Comparison of ENCODE assay signal across 1 cellular context in the genomic region with DNA sequence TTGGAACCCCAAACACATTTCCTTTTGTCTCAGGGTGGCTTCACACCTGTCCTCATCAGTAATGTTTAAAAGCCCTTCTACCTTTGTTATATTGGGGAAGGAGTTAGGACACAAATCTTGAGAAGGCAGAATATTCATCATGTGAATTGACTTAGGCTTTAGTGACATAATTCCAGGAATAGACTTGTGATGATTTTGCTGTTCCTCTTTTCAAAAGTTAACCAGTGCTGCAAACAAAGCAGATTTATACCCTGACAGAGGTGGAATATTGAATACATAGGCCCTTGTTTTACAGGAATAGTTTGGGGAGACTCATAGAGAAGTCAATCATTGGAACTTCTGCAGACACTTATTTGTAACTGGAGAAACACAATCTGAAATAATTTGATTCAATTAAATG.
TF ChIP-seq lines count a peak whose summit lies in the region.

No MANE protein-coding gene starts in this region.

TF ChIP-seq in WTC11, 78 proteins besides CTCF, POLR2A, EP300 and RAD21 (continued from another document):
- TF ChIP-seq, protein P1, sequence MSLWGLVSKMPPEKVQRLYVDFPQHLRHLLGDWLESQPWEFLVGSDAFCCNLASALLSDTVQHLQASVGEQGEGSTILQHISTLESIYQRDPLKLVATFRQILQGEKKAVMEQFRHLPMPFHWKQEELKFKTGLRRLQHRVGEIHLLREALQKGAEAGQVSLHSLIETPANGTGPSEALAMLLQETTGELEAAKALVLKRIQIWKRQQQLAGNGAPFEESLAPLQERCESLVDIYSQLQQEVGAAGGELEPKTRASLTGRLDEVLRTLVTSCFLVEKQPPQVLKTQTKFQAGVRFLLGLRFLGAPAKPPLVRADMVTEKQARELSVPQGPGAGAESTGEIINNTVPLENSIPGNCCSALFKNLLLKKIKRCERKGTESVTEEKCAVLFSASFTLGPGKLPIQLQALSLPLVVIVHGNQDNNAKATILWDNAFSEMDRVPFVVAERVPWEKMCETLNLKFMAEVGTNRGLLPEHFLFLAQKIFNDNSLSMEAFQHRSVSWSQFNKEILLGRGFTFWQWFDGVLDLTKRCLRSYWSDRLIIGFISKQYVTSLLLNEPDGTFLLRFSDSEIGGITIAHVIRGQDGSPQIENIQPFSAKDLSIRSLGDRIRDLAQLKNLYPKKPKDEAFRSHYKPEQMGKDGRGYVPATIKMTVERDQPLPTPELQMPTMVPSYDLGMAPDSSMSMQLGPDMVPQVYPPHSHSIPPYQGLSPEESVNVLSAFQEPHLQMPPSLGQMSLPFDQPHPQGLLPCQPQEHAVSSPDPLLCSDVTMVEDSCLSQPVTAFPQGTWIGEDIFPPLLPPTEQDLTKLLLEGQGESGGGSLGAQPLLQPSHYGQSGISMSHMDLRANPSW (CRISPR knock-in tag; conservative IDR thresholded peaks at IDR 0.05; ENCODE audit: low read depth): no peak
- TF ChIP-seq, protein P2, sequence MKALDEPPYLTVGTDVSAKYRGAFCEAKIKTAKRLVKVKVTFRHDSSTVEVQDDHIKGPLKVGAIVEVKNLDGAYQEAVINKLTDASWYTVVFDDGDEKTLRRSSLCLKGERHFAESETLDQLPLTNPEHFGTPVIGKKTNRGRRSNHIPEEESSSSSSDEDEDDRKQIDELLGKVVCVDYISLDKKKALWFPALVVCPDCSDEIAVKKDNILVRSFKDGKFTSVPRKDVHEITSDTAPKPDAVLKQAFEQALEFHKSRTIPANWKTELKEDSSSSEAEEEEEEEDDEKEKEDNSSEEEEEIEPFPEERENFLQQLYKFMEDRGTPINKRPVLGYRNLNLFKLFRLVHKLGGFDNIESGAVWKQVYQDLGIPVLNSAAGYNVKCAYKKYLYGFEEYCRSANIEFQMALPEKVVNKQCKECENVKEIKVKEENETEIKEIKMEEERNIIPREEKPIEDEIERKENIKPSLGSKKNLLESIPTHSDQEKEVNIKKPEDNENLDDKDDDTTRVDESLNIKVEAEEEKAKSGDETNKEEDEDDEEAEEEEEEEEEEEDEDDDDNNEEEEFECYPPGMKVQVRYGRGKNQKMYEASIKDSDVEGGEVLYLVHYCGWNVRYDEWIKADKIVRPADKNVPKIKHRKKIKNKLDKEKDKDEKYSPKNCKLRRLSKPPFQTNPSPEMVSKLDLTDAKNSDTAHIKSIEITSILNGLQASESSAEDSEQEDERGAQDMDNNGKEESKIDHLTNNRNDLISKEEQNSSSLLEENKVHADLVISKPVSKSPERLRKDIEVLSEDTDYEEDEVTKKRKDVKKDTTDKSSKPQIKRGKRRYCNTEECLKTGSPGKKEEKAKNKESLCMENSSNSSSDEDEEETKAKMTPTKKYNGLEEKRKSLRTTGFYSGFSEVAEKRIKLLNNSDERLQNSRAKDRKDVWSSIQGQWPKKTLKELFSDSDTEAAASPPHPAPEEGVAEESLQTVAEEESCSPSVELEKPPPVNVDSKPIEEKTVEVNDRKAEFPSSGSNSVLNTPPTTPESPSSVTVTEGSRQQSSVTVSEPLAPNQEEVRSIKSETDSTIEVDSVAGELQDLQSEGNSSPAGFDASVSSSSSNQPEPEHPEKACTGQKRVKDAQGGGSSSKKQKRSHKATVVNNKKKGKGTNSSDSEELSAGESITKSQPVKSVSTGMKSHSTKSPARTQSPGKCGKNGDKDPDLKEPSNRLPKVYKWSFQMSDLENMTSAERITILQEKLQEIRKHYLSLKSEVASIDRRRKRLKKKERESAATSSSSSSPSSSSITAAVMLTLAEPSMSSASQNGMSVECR (CRISPR knock-in tag; IDR thresholded peaks at IDR 0.05; ENCODE audit: borderline replicate concordance): no peak
- TF ChIP-seq JUN (CRISPR knock-in tag; IDR thresholded peaks at IDR 0.05): no peak
